In the genomic region with DNA sequence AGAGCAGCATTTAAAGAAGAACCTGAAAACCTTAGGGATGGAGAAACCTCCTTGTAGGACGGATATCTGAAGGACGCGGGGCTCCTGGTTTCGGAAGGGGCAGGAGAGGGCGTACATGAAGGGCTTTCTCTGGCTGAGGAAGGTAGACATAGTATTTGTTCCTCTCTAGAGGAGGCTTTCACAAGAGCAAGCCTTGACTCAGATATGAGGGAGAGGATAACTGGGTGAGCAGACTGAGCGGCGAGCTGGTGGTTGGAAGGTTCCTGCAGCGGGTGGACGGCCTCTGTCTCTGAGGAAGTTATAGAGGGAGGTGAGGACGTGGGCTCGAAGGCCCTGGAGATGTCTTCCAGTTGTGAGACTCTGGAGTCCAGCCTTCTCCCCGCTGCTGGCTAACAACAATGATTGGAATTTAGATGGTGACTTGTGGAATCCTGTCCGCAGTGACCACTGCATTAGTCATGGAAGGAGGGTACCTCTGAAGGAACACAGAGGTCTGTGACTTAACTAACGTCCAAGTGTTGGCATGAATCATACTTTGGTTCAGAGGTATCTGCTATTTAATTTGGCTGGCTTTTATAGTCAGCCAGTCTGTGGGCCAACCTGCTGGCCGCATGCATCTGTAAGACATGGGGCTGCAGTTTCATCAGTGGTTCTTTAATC, we compare ENCODE assay signal across 11 cellular contexts.
DNase-seq lines count a peak whose midpoint lies in the region; ATAC-seq and TF ChIP-seq lines count a peak whose summit lies in the region.
"Had no signal": no experiment of that assay in that cellular context is flagged by ENCODE, and none has a peak within 500 bp of the region (broad histone marks: within the 10 kb centered on the region; RNA-seq: fewer than 3 reads in every experiment).

No MANE protein-coding gene starts in this region.

- H3K27ac Mint-ChIP-seq in effector memory CD8-positive, alpha-beta T cell = no peak overlapping the region
- H3K27ac Mint-ChIP-seq in glutamatergic neuron (ENCODE audit: unreplicated experiment) = no peak overlapping the region

- ATAC-seq in effector memory CD8-positive, alpha-beta T cell (replicated peaks) = no peak
- ATAC-seq in GM18873 (IDR thresholded peaks at IDR 0.05; ENCODE audit: low FRiP score, unreplicated experiment) = no peak

- no peak overlapping the region for H3K4me3 Mint-ChIP-seq in effector memory CD8-positive, alpha-beta T cell
- H3K4me3 Mint-ChIP-seq in glutamatergic neuron (ENCODE audit: unreplicated experiment) = no peak overlapping the region

- no peaks in the 10 kb centered on the region for H3K9me3 Mint-ChIP-seq in effector memory CD8-positive, alpha-beta T cell
- H3K9me3 Mint-ChIP-seq in glutamatergic neuron (ENCODE audit: unreplicated experiment) = no peaks in the 10 kb centered on the region

- peaks cover 55 to 89% of the 10 kb centered on the region in 2 donors for H3K27me3 Mint-ChIP-seq in effector memory CD8-positive, alpha-beta T cell
- H3K27me3 Mint-ChIP-seq in glutamatergic neuron (ENCODE audit: unreplicated experiment) = peaks cover 5% of the 10 kb centered on the region

- no peak for TF ChIP-seq CTCF in AG09319 (IDR thresholded peaks at IDR 0.05; ENCODE audit: low read depth, low read length)
- no peak for TF ChIP-seq CTCF in LNCaP clone FGC (IDR thresholded peaks at IDR 0.05; ENCODE audit: control insufficient read depth, extremely low read depth, insufficient read depth)
- no peak for TF ChIP-seq CTCF in astrocyte of the spinal cord (IDR thresholded peaks at IDR 0.05; ENCODE audit: low read depth, low read length)
- no peak for TF ChIP-seq CTCF in glutamatergic neuron (IDR thresholded peaks at IDR 0.05; ENCODE audit: partially characterized antibody, unreplicated experiment)

- 0 out of 2 replicates have a peak overlapping the region, but pooled peaks have one; percentile 11 for H3K4me3 ChIP-seq in LNCaP clone FGC (ENCODE audit: low read depth, low read length)
- H3K4me3 ChIP-seq in astrocyte of the spinal cord (ENCODE audit: low read depth, low read length) = no peak overlapping the region

- no peaks in the 10 kb centered on the region for H3K36me3 Mint-ChIP-seq in effector memory CD8-positive, alpha-beta T cell (ENCODE audit: insufficient read depth)
- no peaks in the 10 kb centered on the region for H3K36me3 Mint-ChIP-seq in glutamatergic neuron (ENCODE audit: unreplicated experiment)

- no peaks in the 10 kb centered on the region for H3K4me1 Mint-ChIP-seq in effector memory CD8-positive, alpha-beta T cell (ENCODE audit: low read depth in 2 of 2)
- H3K4me1 Mint-ChIP-seq in glutamatergic neuron (ENCODE audit: low read depth, unreplicated experiment) = peaks cover 21% of the 10 kb centered on the region

- in situ Hi-C loops in astrocyte of the spinal cord (cut with HindIII; ENCODE audit: low sequenced_read_pairs) = no loop called here

- DNase-seq in AG09319 (ENCODE audit: extremely low read depth, low read depth) = peak; percentile 69
- DNase-seq in LNCaP clone FGC (ENCODE audit: low read depth) = peak; percentile 14
- peak; percentile 98 for DNase-seq in astrocyte of the spinal cord (ENCODE audit: low read depth, low spot score)
- DNase-seq in kidney glomerular epithelial cell (lab: John Stamatoyannopoulos, UW) = peak; percentile 98
- no peak for DNase-seq in effector memory CD8-positive, alpha-beta T cell
- DNase-seq in NCI-H187 treated with DMSO at 0.1 percent for 48 hours (lab: John Stamatoyannopoulos, UW) = no peak
- DNase-seq in glutamatergic neuron = no peak
- DNase-seq: COR-L47; OCI-M1; stimulated activated CD4-positive, alpha-beta T cell treated with anti-CD3 and anti-CD28 coated beads, Interleukin-12 subunit alpha, Interleukin-12 subunit beta, amount 100 ng/mL, for 4 hours had no signal

Comparison
In these comparisons a context has a peak if more than half of its experiments do, and no peak if none do; other contexts are left out.
1. DNase-seq: peak in AG09319 (single experiment), LNCaP clone FGC (single experiment), astrocyte of the spinal cord (single experiment) and kidney glomerular epithelial cell (single experiment); none in effector memory CD8-positive, alpha-beta T cell (0 of 3), NCI-H187 treated with DMSO at 0.1 percent for 48 hours (single experiment) and glutamatergic neuron (single experiment).